In genomic region chr4:56931924-56932323, GRCh38 we compare ENCODE assay signal across 24 cellular contexts. TPM values are rescaled to one million over a fixed set of nuclear protein-coding genes. Genes with fewer than 3 reads are reported as not detected.
DNase-seq lines count a peak whose midpoint lies in the region; ATAC-seq, FAIRE-seq and TF ChIP-seq lines count a peak whose summit lies in the region.
"Had no signal": no experiment of that assay in that cellular context is flagged by ENCODE, and none has a peak within 500 bp of the region (broad histone marks: within the 10 kb centered on the region; RNA-seq: fewer than 3 reads in every experiment).

No MANE protein-coding gene starts in this region.

- peak; percentile 50 for ATAC-seq in GM18508 (IDR thresholded peaks at IDR 0.05; ENCODE audit: insufficient read depth, unreplicated experiment)
- peak; percentile 58 for ATAC-seq in HG03354 (IDR thresholded peaks at IDR 0.05; ENCODE audit: poor library complexity, severe bottlenecking, unreplicated experiment)
- no peak for ATAC-seq in K562
- no peak for ATAC-seq in GM21390 (IDR thresholded peaks at IDR 0.05; ENCODE audit: unreplicated experiment)
- ATAC-seq in HG02938 (IDR thresholded peaks at IDR 0.05; ENCODE audit: unreplicated experiment) = no peak
- ATAC-seq: Panc1 had no signal

- BruUV-seq in K562 (replicated peaks; lab: Mats Ljungman, UMichigan) = no TSS peak

- POLR2A ChIA-PET in K562 (lab: Yijun Ruan, JAX) = no interaction called here

- FAIRE-seq in GM19239 (lab: Jason Lieb, UNC) = peak; percentile 78
- peak; percentile 6 for FAIRE-seq in K562 (lab: Jason Lieb, UNC)

- no peaks in the 10 kb centered on the region for H3K9me1 ChIP-seq in K562 (ENCODE audit: control insufficient read depth, insufficient read depth, low read length)

- no peak overlapping the region for H3K4me2 ChIP-seq in K562 (ENCODE audit: insufficient read depth, low read length)

- no peak for TF ChIP-seq POLR2A in K562 (conservative IDR thresholded peaks at IDR 0.05)

- TF ChIP-seq CTCF in K562 (IDR thresholded peaks at IDR 0.05 in 2 of 3, conservative IDR thresholded peaks at IDR 0.05 in 1 of 3; ENCODE audit: insufficient read depth in 2 of 3, low read depth in 1 of 3, low read length in 3 of 3) = no peak

- no peaks in the 10 kb centered on the region for H3K27me3 ChIP-seq in K562 (ENCODE audit: control insufficient read depth in 2 of 2, insufficient read depth in 2 of 2, low read length in 2 of 2)
- H3K27me3 ChIP-seq: MG63 had no signal

- intact Hi-C loops in K562 (cut with micrococcal nuclease) = no loop called here

- in situ Hi-C loops in K562 (cut with MboI) = no loop called here

- no peak overlapping the region for H3K4me3 ChIP-seq in K562
- H3K4me3 ChIP-seq: GM23248, MG63 had no signal

- H3K9ac ChIP-seq in K562 (ENCODE audit: insufficient read depth in 1 of 2, low read depth in 2 of 2, low read length in 2 of 2) = no peak overlapping the region
- H3K9ac ChIP-seq: GM23248 had no signal

- no peak overlapping the region for H2AFZ ChIP-seq in K562 (ENCODE audit: low read depth, low read length)
- H2AFZ ChIP-seq: GM23248 had no signal

- H3K36me3 ChIP-seq in K562 (ENCODE audit: control insufficient read depth, insufficient read depth, low read length) = peaks cover 49% of the 10 kb centered on the region

- CTCF ChIA-PET in K562 (lab: Yijun Ruan, JAX; ENCODE audit: low intra/inter-chr PET ratio) = no interaction called here

- 82% methylated on average over 4 of the region's 4 CpGs for WGBS in K562 (ENCODE audit: insufficient coverage, low coverage, missing lambda C conversion rate)

- no peak for TF ChIP-seq RAD21 in K562 (CRISPR knock-in tag; conservative IDR thresholded peaks at IDR 0.05 in 1 of 2, IDR thresholded peaks at IDR 0.05 in 1 of 2)

- peaks cover 5% of the 10 kb centered on the region; the same call in 1 of the 3 replicates for H3K79me2 ChIP-seq in K562 (ENCODE audit: control insufficient read depth, insufficient read depth, low read length)

- DNase-seq in GM19239 (ENCODE audit: insufficient read length, low spot score) (no peak), K562 (ENCODE audit: extremely low read depth in 1 of 4, low spot score in 3 of 4) (no peak), mesenteric fat pad (ENCODE audit: low spot score) (no peak)
- DNase-seq: C1 segment of cervical spinal cord; CD4-positive, alpha-beta memory T cell; COR-L47; DMS53; GM23248; H7; HFFc6; KBM-7; MG63; NCI-H1694; NCI-H2081; NCI-H2227 treated with DMSO at 0.1 percent for 48 hours; NCI-H526 treated with DMSO at 0.1 percent for 48 hours; SHP77; T-helper 2 cell had no signal

- TF ChIP-seq EP300 in K562 (IDR thresholded peaks at IDR 0.05; ENCODE audit: low read length) = no peak

- H4K20me1 ChIP-seq in K562 (replicated peaks; ENCODE audit: control insufficient read depth, insufficient read depth, low read length) = no peaks in the 10 kb centered on the region

- no peaks in the 10 kb centered on the region for H3K4me1 ChIP-seq in K562 (replicated peaks in 1 of 2; ENCODE audit: control insufficient read depth in 2 of 2, insufficient read depth in 2 of 2, low read length in 2 of 2)

- no peak overlapping the region for H3K27ac ChIP-seq in K562 (ENCODE audit: extremely low read depth, low read depth, low read length)
- H3K27ac ChIP-seq: GM23248, RWPE1 had no signal

- H3K9me3 ChIP-seq in K562 (replicated peaks; ENCODE audit: control insufficient read depth, insufficient read depth, low read depth, low read length) = no peaks in the 10 kb centered on the region
- H3K9me3 ChIP-seq: MG63 had no signal

TF ChIP-seq in K562, 482 proteins besides CTCF, POLR2A, EP300 and RAD21 (continues in another document):
- no peak for TF ChIP-seq NFIX (CRISPR knock-in tag; IDR thresholded peaks at IDR 0.05; ENCODE audit: low read depth)
- no peak for TF ChIP-seq SIN3A (IDR thresholded peaks at IDR 0.05; ENCODE audit: borderline replicate concordance in 2 of 2, control insufficient read depth in 1 of 2, low read depth in 2 of 2, low read length in 2 of 2)
- no peak for TF ChIP-seq CREM (IDR thresholded peaks at IDR 0.05; ENCODE audit: low read depth)
- TF ChIP-seq FOXO4 (CRISPR knock-in tag; IDR thresholded peaks at IDR 0.05) = no peak
- no peak for TF ChIP-seq KAT2B (IDR thresholded peaks at IDR 0.05; ENCODE audit: low read depth, low read length)
- no peak for TF ChIP-seq E2F3 (CRISPR knock-in tag; IDR thresholded peaks at IDR 0.05)
- TF ChIP-seq MECOM (CRISPR knock-in tag; IDR thresholded peaks at IDR 0.05) = no peak
- no peak for TF ChIP-seq DNMT1 (IDR thresholded peaks at IDR 0.05)
- no peak for TF ChIP-seq ZNF696 (CRISPR knock-in tag; conservative IDR thresholded peaks at IDR 0.05)
- no peak for TF ChIP-seq ZNF699 (CRISPR knock-in tag; IDR thresholded peaks at IDR 0.05; ENCODE audit: insufficient replicate concordance)
- TF ChIP-seq MTA2 (IDR thresholded peaks at IDR 0.05; ENCODE audit: low read depth) = no peak

RNA-seq across cellular contexts. Expression of gene REST, which starts 24.2 kb away (rescaled TPM):
- 40.4 and 67.7 TPM in 2 replicates for total RNA-seq in K562 (2011; cell fraction: chromatin; rRNA removed; ENCODE audit: low replicate concordance)
- 18.8 and 21.2 TPM in 2 replicates for total RNA-seq in K562 (2011; cell fraction: nucleolus; rRNA removed)
- 27.1 and 31.8 TPM in 2 replicates for total RNA-seq in K562 (2011; cell fraction: nucleoplasm; rRNA removed)
- 19.2 and 28.4 TPM in 2 replicates for total RNA-seq in K562 (2014; rRNA removed)
- 20.1 and 23.6 TPM in 2 replicates for total RNA-seq in K562 (2014; rRNA removed; fragmentation: Illumina TruSeq; extraction: Trizol)
- 19.9 TPM in 2 replicates for total RNA-seq in K562 (2015; rRNA removed; fragmentation: Illumina TruSeq; extraction: Trizol)
- 23.2 and 24.0 TPM in 2 replicates for total RNA-seq in K562 (2021)
- 15.3 and 19.3 TPM in 2 replicates for polyA plus RNA-seq in K562 (2011; rRNA removed)
- polyA plus RNA-seq in K562 (2011; cell fraction: cytosol; rRNA removed) = 4.0 and 7.3 TPM in 2 replicates
- polyA plus RNA-seq in K562 (2011; cell fraction: nucleus; rRNA removed) = 11.4 and 12.6 TPM in 2 replicates
- 5.1 and 6.8 TPM in 2 replicates for polyA plus RNA-seq in K562 (2012)
- 8.9 and 9.7 TPM in 2 replicates for polyA plus RNA-seq in K562 (2014; fragmentation: Illumina TruSeq; extraction: Trizol)
- 1 to 10 TPM; 2.9 to 6.9 TPM for polyA plus RNA-seq in K562 (2014; fragmentation: Nextera tagmentation; extraction: Ambion mirVana)
- 10.1 and 10.8 TPM in 2 replicates for polyA plus RNA-seq in K562 (2014; rRNA removed)
- polyA minus RNA-seq in K562 (2011; rRNA and poly(A)+ RNA removed) = 60.5 and 72.5 TPM in 2 replicates
- polyA minus RNA-seq in K562 (2011; cell fraction: cytosol; rRNA and poly(A)+ RNA removed) = 15.0 and 22.1 TPM in 2 replicates
- polyA minus RNA-seq in K562 (2011; cell fraction: nucleus; rRNA and poly(A)+ RNA removed) = 15.3 and 21.0 TPM in 2 replicates
- total RNA-seq in mesenteric fat pad = 32.1 TPM

RNA-seq across cellular contexts. Expression of gene NOA1, which starts 45.5 kb away (rescaled TPM):
- 7.9 and 14.0 TPM in 2 replicates for total RNA-seq in K562 (2011; cell fraction: chromatin; rRNA removed; ENCODE audit: low replicate concordance)
- 14.3 and 17.8 TPM in 2 replicates for total RNA-seq in K562 (2011; cell fraction: nucleolus; rRNA removed)
- total RNA-seq in K562 (2011; cell fraction: nucleoplasm; rRNA removed) = 11.2 and 12.8 TPM in 2 replicates
- total RNA-seq in K562 (2014; rRNA removed) (26.6 and 28.2 TPM in 2 replicates), K562 (2014; rRNA removed; fragmentation: Illumina TruSeq; extraction: Trizol) (11.9 and 12.3 TPM in 2 replicates), K562 (2015; rRNA removed; fragmentation: Illumina TruSeq; extraction: Trizol) (13.5 and 14.7 TPM in 2 replicates), K562 (2021) (25.4 and 25.7 TPM in 2 replicates), mesenteric fat pad (10.5 TPM)
- polyA plus RNA-seq in K562 (2011; rRNA removed) (16.7 and 21.4 TPM in 2 replicates), K562 (2014; fragmentation: Illumina TruSeq; extraction: Trizol) (16.5 and 17.4 TPM in 2 replicates), K562 (2014; fragmentation: Nextera tagmentation; extraction: Ambion mirVana) (1 to 10 TPM; 2.6 to 3.9 TPM), K562 (2014; rRNA removed) (22.1 and 24.6 TPM in 2 replicates)
- 19.8 and 26.9 TPM in 2 replicates for polyA plus RNA-seq in K562 (2011; cell fraction: cytosol; rRNA removed)
- polyA plus RNA-seq in K562 (2011; cell fraction: nucleus; rRNA removed) = 12.2 and 14.7 TPM in 2 replicates
- 14.5 and 32.7 TPM in 2 replicates for polyA plus RNA-seq in K562 (2012)
- polyA minus RNA-seq in K562 (2011; rRNA and poly(A)+ RNA removed) = 16.5 and 21.0 TPM in 2 replicates
- polyA minus RNA-seq in K562 (2011; cell fraction: cytosol; rRNA and poly(A)+ RNA removed) = 12.8 and 14.0 TPM in 2 replicates
- polyA minus RNA-seq in K562 (2011; cell fraction: nucleus; rRNA and poly(A)+ RNA removed) = 11.0 and 15.3 TPM in 2 replicates

RNA-seq across cellular contexts. Expression of gene POLR2B, which starts 46.8 kb away (rescaled TPM):
- total RNA-seq in K562 (2011; cell fraction: chromatin; rRNA removed; ENCODE audit: low replicate concordance) = 125 and 404 TPM in 2 replicates
- total RNA-seq in K562 (2011; cell fraction: nucleolus; rRNA removed) = 50.9 and 59.2 TPM in 2 replicates
- 92.2 and 102 TPM in 2 replicates for total RNA-seq in K562 (2011; cell fraction: nucleoplasm; rRNA removed)
- 118 and 142 TPM in 2 replicates for total RNA-seq in K562 (2014; rRNA removed)
- 158 and 177 TPM in 2 replicates for total RNA-seq in K562 (2014; rRNA removed; fragmentation: Illumina TruSeq; extraction: Trizol)
- total RNA-seq in K562 (2015; rRNA removed; fragmentation: Illumina TruSeq; extraction: Trizol) = 143 and 154 TPM in 2 replicates
- 134 TPM in 2 replicates for total RNA-seq in K562 (2021)
- 192 and 208 TPM in 2 replicates for polyA plus RNA-seq in K562 (2011; rRNA removed)
- polyA plus RNA-seq in K562 (2011; cell fraction: cytosol; rRNA removed) = 43.2 and 88.2 TPM in 2 replicates
- 195 and 415 TPM in 2 replicates for polyA plus RNA-seq in K562 (2011; cell fraction: nucleus; rRNA removed)
- 92.3 and 108 TPM in 2 replicates for polyA plus RNA-seq in K562 (2012)
- polyA plus RNA-seq in K562 (2014; fragmentation: Illumina TruSeq; extraction: Trizol) = 136 and 140 TPM in 2 replicates
- polyA plus RNA-seq in K562 (2014; fragmentation: Nextera tagmentation; extraction: Ambion mirVana) = 100 to 1,000 TPM in 1 of 2 experiments, 10 to 100 TPM in 1; 60.9 to 108 TPM
- polyA plus RNA-seq in K562 (2014; rRNA removed) = 128 and 147 TPM in 2 replicates
- polyA minus RNA-seq in K562 (2011; rRNA and poly(A)+ RNA removed) = 237 and 245 TPM in 2 replicates
- polyA minus RNA-seq in K562 (2011; cell fraction: cytosol; rRNA and poly(A)+ RNA removed) = 61.9 and 62.2 TPM in 2 replicates
- 61.3 and 147 TPM in 2 replicates for polyA minus RNA-seq in K562 (2011; cell fraction: nucleus; rRNA and poly(A)+ RNA removed)
- 66.9 TPM for total RNA-seq in mesenteric fat pad

Comparison
In these comparisons a context has a peak if more than half of its experiments do, and no peak if none do; other contexts are left out.
1. ATAC-seq: peak in GM18508 (single experiment) and HG03354 (single experiment); none in K562 (single experiment), GM21390 (single experiment) and HG02938 (single experiment).